25 cellular contexts compared by ENCODE assay signal in the genomic region with DNA sequence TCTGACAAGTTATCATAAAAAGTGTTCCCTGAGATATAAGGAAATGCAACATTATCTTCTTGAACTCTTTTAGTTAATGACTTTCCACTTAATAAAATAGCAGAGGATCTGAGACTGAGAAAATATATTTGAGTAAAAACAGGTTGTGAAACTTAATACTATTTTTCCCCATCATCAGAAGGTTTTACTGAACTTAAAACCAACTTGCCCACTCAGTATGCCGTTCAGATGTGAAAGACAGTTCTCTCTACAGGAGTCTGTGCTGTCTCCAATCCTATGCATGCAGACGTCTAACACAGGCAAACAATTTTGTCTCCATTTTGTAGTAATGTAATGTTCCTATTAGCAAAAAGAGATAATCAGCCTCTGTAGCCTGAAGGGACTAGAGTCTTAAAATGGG. TPM values are rescaled to one million over a fixed set of nuclear protein-coding genes. Genes with fewer than 3 reads are reported as not detected.
DNase-seq lines count a peak whose midpoint lies in the region; ATAC-seq and TF ChIP-seq lines count a peak whose summit lies in the region.
"Had no signal": no experiment of that assay in that cellular context is flagged by ENCODE, and none has a peak within 500 bp of the region (broad histone marks: within the 10 kb centered on the region; RNA-seq: fewer than 3 reads in every experiment).

No MANE protein-coding gene starts in this region.

- intact Hi-C loops in vagina (cut with DNase I) = no loop called here

- no peaks in the 10 kb centered on the region for H3F3A ChIP-seq in SK-N-SH (replicated peaks; ENCODE audit: insufficient read depth)

- H3K36me3 Mint-ChIP-seq in stimulated activated naive B cell treated with anti-CD40 and anti-IgM and Interleukin-4, amounts not matched to agents 10 μg/mL and 1 μg/mL and 100 μg/mL, for 72 hours = no peaks in the 10 kb centered on the region

- no peaks in the 10 kb centered on the region for H3K27me3 ChIP-seq in SK-N-SH (ENCODE audit: insufficient read depth)
- H3K27me3 ChIP-seq in vagina = no peaks in the 10 kb centered on the region
- H3K27me3 ChIP-seq: body of pancreas, esophagus muscularis mucosa had no signal

- H3K9me2 ChIP-seq in SK-N-SH = no peaks in the 10 kb centered on the region

- no peak overlapping the region for H3K9ac ChIP-seq in SK-N-SH

- TF ChIP-seq POLR2A in vagina (IDR thresholded peaks at IDR 0.05) = no peak

- CTCF ChIA-PET in SK-N-SH (lab: Yijun Ruan, JAX) = no interaction called here

- H3K4me1 ChIP-seq in SK-N-SH (ENCODE audit: control insufficient read depth in 1 of 2, insufficient read depth in 2 of 2, low read depth in 1 of 2, low read length in 1 of 2) (peaks cover 0 to 13% of the 10 kb centered on the region in 2 experiments; a peak in 2 of 4 replicates), vagina (no peaks in the 10 kb centered on the region)
- H3K4me1 ChIP-seq: body of pancreas, esophagus muscularis mucosa had no signal

- H3K27ac ChIP-seq in SK-N-SH (ENCODE audit: low read depth in 2 of 2, low read length in 1 of 2) (no peak overlapping the region), vagina (no peak overlapping the region)
- H3K27ac ChIP-seq: 22Rv1, body of pancreas, C4-2B, esophagus muscularis mucosa had no signal

- peaks cover 4 to 17% of the 10 kb centered on the region in 2 donors for H3K4me1 Mint-ChIP-seq in stimulated activated naive B cell treated with anti-CD40 and anti-IgM and Interleukin-4, amounts not matched to agents 10 μg/mL and 1 μg/mL and 100 μg/mL, for 72 hours
- H3K4me1 Mint-ChIP-seq: activated B cell treated with CpG ODN at 0.5 μM for 24 hours, GM23338 had no signal

- DNase-seq in SK-N-SH = peak; percentile 27
- DNase-seq in stimulated activated naive B cell treated with anti-CD40 and anti-IgM and Interleukin-4, amounts not matched to agents 10 μg/mL and 1 μg/mL and 100 μg/mL, for 72 hours = no peak
- no peak for DNase-seq in ecto neural progenitor cell (ENCODE audit: low spot score)
- no peak for DNase-seq in vagina (ENCODE audit: extremely low spot score in 2 of 2)
- DNase-seq in SHP77 (lab: John Stamatoyannopoulos, UW) = no peak
- DNase-seq: activated B cell treated with CpG ODN at 0.5 μM for 24 hours; activated naive CD4-positive, alpha-beta T cell treated with Interleukin-2 at 50 U/mL for 16 hours; body of pancreas; DMS79; head of caudate nucleus; kidney; NCI-H1436; retina; substantia nigra; SW 1271 had no signal

- 21% methylated on average over 2 of the region's 2 CpGs for WGBS in SK-N-SH (ENCODE audit: low lambda C conversion rate)

- TF ChIP-seq EP300 in SK-N-SH (IDR thresholded peaks at IDR 0.05; ENCODE audit: borderline replicate concordance in 1 of 2, low read depth in 1 of 2, low read length in 1 of 2) = no peak

- H3K4me3 ChIP-seq in SK-N-SH (ENCODE audit: low read depth in 2 of 2, low read length in 1 of 2) (no peak overlapping the region), vagina (no peak overlapping the region)
- H3K4me3 ChIP-seq: body of pancreas, esophagus muscularis mucosa, GM23338 had no signal

- no peaks in the 10 kb centered on the region for H3K9me3 Mint-ChIP-seq in stimulated activated naive B cell treated with anti-CD40 and anti-IgM and Interleukin-4, amounts not matched to agents 10 μg/mL and 1 μg/mL and 100 μg/mL, for 72 hours
- H3K9me3 Mint-ChIP-seq: activated B cell treated with CpG ODN at 0.5 μM for 24 hours, GM23338 had no signal

- ATAC-seq in SK-N-SH treated with all-trans-retinoic acid at 6 μM for 48 hours (no peak), GM21526 (IDR thresholded peaks at IDR 0.05; ENCODE audit: low FRiP score, unreplicated experiment) (peak; percentile 90), HG02938 (IDR thresholded peaks at IDR 0.05; ENCODE audit: unreplicated experiment) (peak; percentile 88)
- peak; percentile 93 to 96 for ATAC-seq in stimulated activated naive B cell treated with anti-CD40 and anti-IgM and Interleukin-4, amounts not matched to agents 10 μg/mL and 1 μg/mL and 100 μg/mL, for 72 hours (replicated peaks)
- ATAC-seq: body of pancreas, GM23338 had no signal

- no peak overlapping the region for H2AFZ ChIP-seq in SK-N-SH (ENCODE audit: low read depth)
- H2AFZ ChIP-seq: GM23338 had no signal

- peak overlapping the region in 1 of 2 donors; percentile 37 for H3K4me3 Mint-ChIP-seq in stimulated activated naive B cell treated with anti-CD40 and anti-IgM and Interleukin-4, amounts not matched to agents 10 μg/mL and 1 μg/mL and 100 μg/mL, for 72 hours
- H3K4me3 Mint-ChIP-seq: activated B cell treated with CpG ODN at 0.5 μM for 24 hours, GM23338 had no signal

- no peak overlapping the region for H3K27ac Mint-ChIP-seq in stimulated activated naive B cell treated with anti-CD40 and anti-IgM and Interleukin-4, amounts not matched to agents 10 μg/mL and 1 μg/mL and 100 μg/mL, for 72 hours
- H3K27ac Mint-ChIP-seq: activated B cell treated with CpG ODN at 0.5 μM for 24 hours, GM23338 had no signal

- no peaks in the 10 kb centered on the region for H3K9me3 ChIP-seq in SK-N-SH
- no peaks in the 10 kb centered on the region for H3K9me3 ChIP-seq in vagina
- H3K9me3 ChIP-seq: body of pancreas, esophagus muscularis mucosa had no signal

- peaks cover 7 to 11% of the 10 kb centered on the region in 2 donors for H3K27me3 Mint-ChIP-seq in stimulated activated naive B cell treated with anti-CD40 and anti-IgM and Interleukin-4, amounts not matched to agents 10 μg/mL and 1 μg/mL and 100 μg/mL, for 72 hours
- H3K27me3 Mint-ChIP-seq: activated B cell treated with CpG ODN at 0.5 μM for 24 hours had no signal

- H4K20me1 ChIP-seq in SK-N-SH (ENCODE audit: insufficient read depth) = no peaks in the 10 kb centered on the region

- no peaks in the 10 kb centered on the region for H3K79me2 ChIP-seq in SK-N-SH (ENCODE audit: insufficient read depth)

- no peak overlapping the region for H3K4me2 ChIP-seq in SK-N-SH
- H3K4me2 ChIP-seq: GM23338 had no signal

- TF ChIP-seq CTCF in SK-N-SH (IDR thresholded peaks at IDR 0.05) (no peak), vagina (IDR thresholded peaks at IDR 0.05) (no peak)

- no peaks in the 10 kb centered on the region for H3K36me3 ChIP-seq in SK-N-SH (replicated peaks in 1 of 2; ENCODE audit: control insufficient read depth in 1 of 2, insufficient read depth in 2 of 2, low read length in 1 of 2)
- H3K36me3 ChIP-seq in vagina = no peaks in the 10 kb centered on the region
- H3K36me3 ChIP-seq: esophagus muscularis mucosa had no signal

- POLR2A ChIA-PET in SK-N-SH (lab: Yijun Ruan, JAX) = no interaction called here

- TF ChIP-seq RAD21 in SK-N-SH (IDR thresholded peaks at IDR 0.05; ENCODE audit: low read length) = no peak

TF ChIP-seq in SK-N-SH, 30 proteins besides CTCF, POLR2A, EP300 and RAD21:
- no peak for TF ChIP-seq CHD2 (IDR thresholded peaks at IDR 0.05; ENCODE audit: low read length, partially characterized antibody)
- TF ChIP-seq POLR2AphosphoS5 (IDR thresholded peaks at IDR 0.05; ENCODE audit: low read depth, low read length) = no peak
- TF ChIP-seq GATA2 (CRISPR knock-in tag; IDR thresholded peaks at IDR 0.05) = no peak
- TF ChIP-seq USF2 (IDR thresholded peaks at IDR 0.05; ENCODE audit: borderline replicate concordance, low read depth, low read length) = no peak

TF ChIP-seq in SK-N-SH treated with all-trans-retinoic acid at 6 μM for 48 hours, 23 proteins besides CTCF, POLR2A, EP300 and RAD21:
- TF ChIP-seq ISL1 (CRISPR knock-in tag; IDR thresholded peaks at IDR 0.05) (no peak), GLIS3 (CRISPR knock-in tag; IDR thresholded peaks at IDR 0.05) (no peak), ZNF8 (CRISPR knock-in tag; IDR thresholded peaks at IDR 0.05) (no peak), BACH2 (CRISPR knock-in tag; IDR thresholded peaks at IDR 0.05; ENCODE audit: borderline replicate concordance) (no peak), ESRRG (CRISPR knock-in tag; IDR thresholded peaks at IDR 0.05) (no peak), ARNTL (CRISPR knock-in tag; IDR thresholded peaks at IDR 0.05; ENCODE audit: borderline replicate concordance, low read depth) (no peak), OSR1 (CRISPR knock-in tag; IDR thresholded peaks at IDR 0.05) (no peak), TCF4 (CRISPR knock-in tag; IDR thresholded peaks at IDR 0.05; ENCODE audit: borderline replicate concordance) (no peak), ZC3H10 (CRISPR knock-in tag; IDR thresholded peaks at IDR 0.05) (no peak), POU6F1 (CRISPR knock-in tag; IDR thresholded peaks at IDR 0.05; ENCODE audit: borderline replicate concordance, low read depth) (no peak), ZFP30 (CRISPR knock-in tag; IDR thresholded peaks at IDR 0.05) (no peak)

RNA-seq across cellular contexts. Expression of gene CYP2C18, which starts 38.2 kb away (rescaled TPM):
- polyA plus RNA-seq in SK-N-SH (2012; rRNA removed) = not detected in 2 replicates
- 0.01 TPM in 1 of 2 replicates, not detected in the other for polyA plus RNA-seq in SK-N-SH (2012; cell fraction: cytosol; rRNA removed)
- polyA plus RNA-seq in SK-N-SH (2012; cell fraction: nucleus; rRNA removed) = 0.02 TPM in 1 of 2 replicates, not detected in the other
- 11.5 TPM for total RNA-seq in vagina
- total RNA-seq: activated B cell treated with CpG ODN at 0.5 μM for 24 hours, dermis microvascular lymphatic vessel endothelial cell, LHCN-M2, NCI-H460 had no signal
